In genomic region chr20:62595491-62595890, GRCh38 we compare ENCODE assay signal across 11 cellular contexts. TPM values are rescaled to one million over a fixed set of nuclear protein-coding genes. Genes with fewer than 3 reads are reported as not detected.
DNase-seq lines count a peak whose midpoint lies in the region; ATAC-seq, FAIRE-seq and TF ChIP-seq lines count a peak whose summit lies in the region.
"Had no signal": no experiment of that assay in that cellular context is flagged by ENCODE, and none has a peak within 500 bp of the region (broad histone marks: within the 10 kb centered on the region; RNA-seq: fewer than 3 reads in every experiment).

No MANE protein-coding gene starts in this region.

- H3K4me2 ChIP-seq in IMR-90 (ENCODE audit: low read depth, low read length) (no peak overlapping the region), HepG2 (ENCODE audit: low read depth, low read length) (no peak overlapping the region)

- H3K4me3 ChIP-seq in IMR-90 (ENCODE audit: insufficient read depth, low read depth, low read length) (no peak overlapping the region), brain microvascular endothelial cell (ENCODE audit: low read depth, low read length) (no peak overlapping the region), HepG2 (replicated peaks in 1 of 3; ENCODE audit: insufficient read depth in 1 of 3, low read depth in 2 of 3, low read length in 3 of 3) (no peak overlapping the region)

- H3K4ac ChIP-seq in IMR-90 (ENCODE audit: low read depth, low read length), result no peak overlapping the region

- no peaks in the 10 kb centered on the region for H3K36me3 ChIP-seq in IMR-90 (ENCODE audit: control insufficient read depth, insufficient read depth, low read length)
- no peaks in the 10 kb centered on the region for H3K36me3 ChIP-seq in brain microvascular endothelial cell (replicated peaks)
- no peaks in the 10 kb centered on the region for H3K36me3 ChIP-seq in HepG2 (replicated peaks in 1 of 2; ENCODE audit: control insufficient read depth in 1 of 2, insufficient read depth in 2 of 2, low read length in 2 of 2)

- H3K9me1 ChIP-seq in IMR-90 (ENCODE audit: insufficient read depth, low read length), result no peaks in the 10 kb centered on the region

- TF ChIP-seq RAD21 in IMR-90 (IDR thresholded peaks at IDR 0.05; ENCODE audit: low read length) (no peak), HepG2 (CRISPR knock-in tag; IDR thresholded peaks at IDR 0.05) (no peak)

- no TSS peak for BruUV-seq in IMR-90 (replicated peaks; lab: Mats Ljungman, UMichigan)
- BruUV-seq in HepG2 (replicated peaks; lab: Mats Ljungman, UMichigan), result no TSS peak

- no CpG with 5 or more reads among the region's 15 CpGs for WGBS in IMR-90 (ENCODE audit: extremely low coverage in 2 of 2, insufficient read length in 1 of 2), 2 experiments
- 7% methylated on average over 15 of the region's 15 CpGs for WGBS in HepG2 (ENCODE audit: low lambda C conversion rate)

- H3K9me3 ChIP-seq in IMR-90 (ENCODE audit: control insufficient read depth, insufficient read depth, low read length), result no peaks in the 10 kb centered on the region
- no peaks in the 10 kb centered on the region for H3K9me3 ChIP-seq in HepG2 (ENCODE audit: low read length)

- no peak overlapping the region for H3K23ac ChIP-seq in IMR-90 (ENCODE audit: low read depth, low read length)

- H4K91ac ChIP-seq in IMR-90 (ENCODE audit: insufficient read depth, low read depth, low read length), result no peak overlapping the region

- TF ChIP-seq EP300 in HepG2 (IDR thresholded peaks at IDR 0.05; ENCODE audit: low read depth in 2 of 2, low read length in 2 of 2) (no peak), HepG2 (CRISPR knock-in tag; IDR thresholded peaks at IDR 0.05; ENCODE audit: borderline replicate concordance) (no peak)

- TF ChIP-seq POLR2A in IMR-90 (IDR thresholded peaks at IDR 0.05; ENCODE audit: low read depth, low read length) (no peak), HepG2 (IDR thresholded peaks at IDR 0.05; ENCODE audit: insufficient read depth in 1 of 2, low read depth in 2 of 2, low read length in 2 of 2) (no peak)

- no peak overlapping the region for H2AK5ac ChIP-seq in IMR-90 (ENCODE audit: low read depth, low read length)

- no peak overlapping the region for H2BK5ac ChIP-seq in IMR-90 (ENCODE audit: low read depth, low read length, poor library complexity, severe bottlenecking)

- H2AFZ ChIP-seq in IMR-90 (replicated peaks; ENCODE audit: low read length, poor library complexity) (no peak overlapping the region), HepG2 (ENCODE audit: low read length) (no peak overlapping the region)

- H2BK15ac ChIP-seq in IMR-90 (ENCODE audit: low read depth, low read length), result no peak overlapping the region

- POLR2A ChIA-PET in IMR-90 (lab: Charles Lee; ENCODE audit: unreplicated experiment), result no interaction called here
- POLR2A ChIA-PET in HepG2 (lab: Yijun Ruan, JAX), result interaction anchor here (0.8 kb wide), 1 partner anchor 28 kb away, joined by 3 read pairs; no protein-coding TSS in a partner anchor

- CTCF ChIA-PET in IMR-90 (lab: Yijun Ruan, JAX) (interaction anchor here (1.0 kb wide), 1 partner anchor 18 kb away, joined by 3 read pairs; no protein-coding TSS in a partner anchor), HepG2 (lab: Yijun Ruan, JAX; ENCODE audit: low intra/inter-chr PET ratio, low total read pairs) (no interaction called here)

- peaks cover 22% of the 10 kb centered on the region for H3K27me3 ChIP-seq in IMR-90 (ENCODE audit: control insufficient read depth, insufficient read depth, low read length)
- peaks cover 3% of the 10 kb centered on the region for H3K27me3 ChIP-seq in brain microvascular endothelial cell (replicated peaks)
- peaks cover 28 to 92% of the 10 kb centered on the region in 2 experiments for H3K27me3 ChIP-seq in HepG2 (ENCODE audit: control insufficient read depth in 1 of 2, insufficient read depth in 2 of 2, low read length in 2 of 2)

- TF ChIP-seq CTCF in IMR-90 (conservative IDR thresholded peaks at IDR 0.05; ENCODE audit: low read depth, low read length) (no peak), brain microvascular endothelial cell (IDR thresholded peaks at IDR 0.05; ENCODE audit: low read depth, low read length, missing control alignments) (no peak), HepG2 (CRISPR knock-in tag; IDR thresholded peaks at IDR 0.05) (no peak), GM13977 (IDR thresholded peaks at IDR 0.05; ENCODE audit: extremely low read depth, insufficient read depth, missing control alignments) (no peak)

- H3K79me1 ChIP-seq in IMR-90 (ENCODE audit: low read depth in 1 of 2, low read length in 2 of 2), result no peaks in the 10 kb centered on the region

- no peak overlapping the region for H3K14ac ChIP-seq in IMR-90 (replicated peaks; ENCODE audit: low read depth, low read length)

- H4K8ac ChIP-seq in IMR-90 (ENCODE audit: low read depth in 2 of 2, low read length in 2 of 2), result no peak overlapping the region

- H2BK20ac ChIP-seq in IMR-90 (ENCODE audit: low read depth, low read length), result no peak overlapping the region

- in situ Hi-C loops in IMR-90 (cut with MboI; ENCODE audit: low sequenced_read_pairs) (no loop called here), brain microvascular endothelial cell (cut with HindIII; ENCODE audit: low pct_ligation_motif_present, low sequenced_read_pairs) (no loop called here), HepG2 (cut with HindIII; ENCODE audit: extremely low pct_ligation_motif_present, low pct_unique_long_range_greater_than_20kb) (no loop called here), GM13977 (cut with MboI; ENCODE audit: low pct_unique_long_range_greater_than_20kb, low sequenced_read_pairs, unreplicated experiment) (no loop called here)

- H4K20me1 ChIP-seq in IMR-90 (ENCODE audit: insufficient read depth, low read length) (no peaks in the 10 kb centered on the region; the same call in 1 of the 2 replicates), HepG2 (ENCODE audit: insufficient read depth, low read length) (no peaks in the 10 kb centered on the region; the same call in 1 of the 2 replicates)

- H4K5ac ChIP-seq in IMR-90 (ENCODE audit: low read depth, low read length), result no peak overlapping the region

- intact Hi-C loops in IMR-90 (cut with micrococcal nuclease), result no loop called here
- intact Hi-C loops in HepG2 (cut with micrococcal nuclease; ENCODE audit: unreplicated experiment), result loop anchor here (5.0 kb wide), 1 partner anchor 1348 kb away; no protein-coding TSS in a partner anchor

- peak; percentile 23 for DNase-seq in COLO668 (lab: John Stamatoyannopoulos, UW; ENCODE audit: unreplicated experiment)
- DNase-seq in IMR-90, result peak; percentile 55
- DNase-seq in brain microvascular endothelial cell, result peak; percentile 33
- no peak for DNase-seq in HepG2 (ENCODE audit: low spot score)
- no peak for DNase-seq in middle frontal gyrus (ENCODE audit: extremely low spot score, low spot score)
- DNase-seq in cerebellum (ENCODE audit: low spot score), result no peak
- no peak for DNase-seq in GM13977 (ENCODE audit: low spot score)
- DNase-seq in medulla oblongata (ENCODE audit: extremely low spot score), result no peak
- DNase-seq: midbrain, NCI-H1694 treated with DMSO at 0.1 percent for 48 hours had no signal

- dilution Hi-C loops in IMR-90 (cut with HindIII; ENCODE audit: low sequenced_read_pairs, unreplicated experiment), result no loop called here

- peak; percentile 26 for FAIRE-seq in HepG2 (lab: Jason Lieb, UNC)
- FAIRE-seq: H1 had no signal

- H3K9ac ChIP-seq in IMR-90 (ENCODE audit: low read depth, low read length) (no peak overlapping the region), HepG2 (ENCODE audit: insufficient read depth, low read depth, low read length) (no peak overlapping the region)

- no peaks in the 10 kb centered on the region for H3K4me1 ChIP-seq in IMR-90 (ENCODE audit: control insufficient read depth, insufficient read depth, low read length)
- H3K4me1 ChIP-seq in HepG2 (ENCODE audit: insufficient read depth, low read length), result no peaks in the 10 kb centered on the region

- H3K27ac ChIP-seq in IMR-90 (ENCODE audit: insufficient read depth, low read length) (no peak overlapping the region), brain microvascular endothelial cell (no peak overlapping the region), HepG2 (ENCODE audit: extremely low read length, insufficient read depth, low read length) (no peak overlapping the region)

- ATAC-seq in IMR-90 (ENCODE audit: low read depth), result peak; percentile 91
- ATAC-seq in HepG2, result peak; percentile 16; the same call in 1 of the 3 replicates

- H3K18ac ChIP-seq in IMR-90 (ENCODE audit: low read depth, low read length), result no peak overlapping the region

- H3K56ac ChIP-seq in IMR-90 (ENCODE audit: extremely low read depth, insufficient read depth, low read length), result no peak overlapping the region

- H2BK120ac ChIP-seq in IMR-90 (ENCODE audit: low read depth, low read length), result no peak overlapping the region

- no peaks in the 10 kb centered on the region for H3K79me2 ChIP-seq in HepG2 (ENCODE audit: insufficient read depth, low read length)

- no peak overlapping the region for H2AK9ac ChIP-seq in IMR-90 (replicated peaks; ENCODE audit: low read depth, low read length, poor library complexity)

RNA-seq across cellular contexts. Expression of gene SLCO4A1, which starts 46.8 kb away (rescaled TPM):
- total RNA-seq in IMR-90 (2012; rRNA removed), result 0.56 and 0.72 TPM in 2 replicates
- 1.1 and 1.5 TPM in 2 replicates for polyA plus RNA-seq in IMR-90 (2012; rRNA removed)
- 1.1 TPM in 2 replicates for polyA plus RNA-seq in IMR-90 (2012; cell fraction: cytosol; rRNA removed)
- polyA plus RNA-seq in IMR-90 (2012; cell fraction: nucleus; rRNA removed; ENCODE audit: low replicate concordance), result 2.1 and 5.3 TPM in 2 replicates
- 23.8 and 55.5 TPM in 2 replicates for total RNA-seq in HepG2 (2016; rRNA removed; fragmentation: Illumina TruSeq; extraction: Trizol)
- 21.3 and 22.4 TPM in 2 replicates for total RNA-seq in HepG2 (2016; cell fraction: cytosol; rRNA removed; fragmentation: Illumina TruSeq; extraction: Trizol; ENCODE audit: low read depth)
- total RNA-seq in HepG2 (2016; cell fraction: insoluble cytoplasmic fraction; rRNA removed; fragmentation: Illumina TruSeq; extraction: Trizol), result 20.7 and 58.6 TPM in 2 replicates
- 31.3 and 32.0 TPM in 2 replicates for total RNA-seq in HepG2 (2016; cell fraction: membrane; rRNA removed; fragmentation: Illumina TruSeq; extraction: Trizol)
- total RNA-seq in HepG2 (2016; cell fraction: nucleus; rRNA removed; fragmentation: Illumina TruSeq; extraction: Trizol), result 55.7 and 65.4 TPM in 2 replicates
- polyA plus RNA-seq in HepG2 (2011; rRNA removed), result 91.3 and 112 TPM in 2 replicates
- 53.2 and 96.9 TPM in 2 replicates for polyA plus RNA-seq in HepG2 (2011; cell fraction: cytosol; rRNA removed)
- polyA plus RNA-seq in HepG2 (2011; cell fraction: nucleus; rRNA removed), result 133 and 239 TPM in 2 replicates
- polyA plus RNA-seq in HepG2 (2012), result 48.1 and 97.6 TPM in 2 replicates
- 14.3 and 17.6 TPM in 2 replicates for polyA plus RNA-seq in HepG2 (2016; cell fraction: cytosol; fragmentation: Illumina TruSeq; extraction: Trizol; ENCODE audit: low read depth)
- 25.9 and 26.2 TPM in 2 replicates for polyA plus RNA-seq in HepG2 (2016; cell fraction: insoluble cytoplasmic fraction; fragmentation: Illumina TruSeq; extraction: Trizol; ENCODE audit: low read depth)
- polyA plus RNA-seq in HepG2 (2016; cell fraction: membrane; fragmentation: Illumina TruSeq; extraction: Trizol; ENCODE audit: low read depth), result 21.9 and 22.4 TPM in 2 replicates
- polyA plus RNA-seq in HepG2 (2016; cell fraction: nucleus; fragmentation: Illumina TruSeq; extraction: Trizol; ENCODE audit: insufficient read depth, low read depth), result 114 and 125 TPM in 2 replicates
- polyA minus RNA-seq in HepG2 (2011; rRNA and poly(A)+ RNA removed; ENCODE audit: low replicate concordance), result 44.0 and 104 TPM in 2 replicates
- polyA minus RNA-seq in HepG2 (2011; cell fraction: cytosol; rRNA and poly(A)+ RNA removed), result 27.7 and 39.2 TPM in 2 replicates
- 31.2 and 42.4 TPM in 2 replicates for polyA minus RNA-seq in HepG2 (2011; cell fraction: nucleus; rRNA and poly(A)+ RNA removed)
- total RNA-seq in cerebellum, result 2.1 TPM

Comparison
In these comparisons a context has a peak if more than half of its experiments do, and no peak if none do; other contexts are left out.
1. DNase-seq: peak in COLO668 (single experiment), IMR-90 (single experiment) and brain microvascular endothelial cell (single experiment); none in HepG2 (single experiment), middle frontal gyrus (single experiment), cerebellum (single experiment), GM13977 (single experiment) and medulla oblongata (single experiment).